In the genomic region with DNA sequence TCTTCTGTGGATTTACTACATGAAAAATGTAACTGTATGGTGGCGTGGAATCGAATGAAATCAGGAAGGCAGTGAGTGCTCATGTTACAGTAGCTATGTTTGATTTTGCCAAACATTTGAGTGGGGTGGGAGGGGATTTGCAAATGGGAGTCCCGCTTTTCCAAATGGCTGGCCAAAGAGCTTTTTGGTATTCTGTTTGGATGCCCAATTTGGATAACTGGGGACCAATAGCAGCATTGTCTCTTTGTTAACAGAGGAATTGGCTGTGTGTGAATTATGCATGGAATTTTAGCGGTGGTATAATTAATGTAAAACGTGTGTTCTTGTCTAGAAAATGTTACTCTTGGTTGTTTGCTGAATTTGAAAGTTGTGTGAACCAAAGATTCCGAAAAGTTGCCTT, we compare ENCODE assay signal across 19 cellular contexts. TPM values are rescaled to one million over a fixed set of nuclear protein-coding genes. Genes with fewer than 3 reads are reported as not detected.
"Had no signal": no experiment of that assay in that cellular context is flagged by ENCODE, and none has a peak within 500 bp of the region (broad histone marks: within the 10 kb centered on the region; RNA-seq: fewer than 3 reads in every experiment).

No MANE protein-coding gene starts in this region.

- H3K27me3 Mint-ChIP-seq: activated B cell treated with CpG ODN at 0.5 μM for 24 hours; activated naive CD4-positive, alpha-beta T cell treated with anti-CD3 and anti-CD28 coated beads, Interleukin-2, amount 10 ng/mL, durations not matched to agents 7 days and 5 days; stimulated activated naive CD8-positive, alpha-beta T cell treated with anti-CD3 and anti-CD28 coated beads, Interleukin-15, Interleukin-2, amounts not matched to agents 100 ng/mL and 50 ng/mL, for 24 hours had no signal

- H3K27me3 ChIP-seq: gastroesophageal sphincter, right atrium auricular region, upper lobe of left lung had no signal

- DNase-seq: activated B cell treated with CpG ODN at 0.5 μM for 24 hours; activated CD4-positive, alpha-beta T cell treated with anti-CD3 and anti-CD28 coated beads for 48 hours; activated CD8-positive, alpha-beta memory T cell treated with anti-CD3 and anti-CD28 coated beads for 24 hours; activated naive CD4-positive, alpha-beta T cell treated with anti-CD3 and anti-CD28 coated beads, Interleukin-2, amount 10 ng/mL, durations not matched to agents 7 days and 5 days; cerebellar nuclear complex; effector CD8-positive, alpha-beta T cell; left colon; lower lobe of right lung; SHP77 treated with DMSO at 0.1 percent for 48 hours; stimulated activated CD4-positive, alpha-beta T cell treated with anti-CD3 and anti-CD28 coated beads, Interleukin-4, amount 100 ng/mL, for 4 hours; stimulated activated CD8-positive, alpha-beta memory T cell treated with anti-CD3 and anti-CD28 coated beads, Interleukin-4, amount 100 ng/mL, for 48 hours; T-helper 2 cell; upper lobe of left lung had no signal

- H3K27ac Mint-ChIP-seq: activated naive CD4-positive, alpha-beta T cell treated with anti-CD3 and anti-CD28 coated beads, Interleukin-2, amount 10 ng/mL, durations not matched to agents 7 days and 5 days; stimulated activated naive CD8-positive, alpha-beta T cell treated with anti-CD3 and anti-CD28 coated beads, Interleukin-15, Interleukin-2, amounts not matched to agents 100 ng/mL and 50 ng/mL, for 24 hours had no signal

- ATAC-seq: gastroesophageal sphincter, left colon had no signal

- H2AFZ ChIP-seq: parathyroid adenoma had no signal

- H3K27ac ChIP-seq: gastroesophageal sphincter, parathyroid adenoma had no signal

- H3K4me3 ChIP-seq: gastroesophageal sphincter, lower lobe of right lung, right atrium auricular region, upper lobe of left lung had no signal

- H3K9ac ChIP-seq: parathyroid adenoma had no signal

- H3K9me3 Mint-ChIP-seq: activated B cell treated with CpG ODN at 0.5 μM for 24 hours; activated naive CD4-positive, alpha-beta T cell treated with anti-CD3 and anti-CD28 coated beads, Interleukin-2, amount 10 ng/mL, durations not matched to agents 7 days and 5 days; stimulated activated naive CD8-positive, alpha-beta T cell treated with anti-CD3 and anti-CD28 coated beads, Interleukin-15, Interleukin-2, amounts not matched to agents 100 ng/mL and 50 ng/mL, for 24 hours had no signal

- H3K4me3 Mint-ChIP-seq: activated B cell treated with CpG ODN at 0.5 μM for 24 hours; activated naive CD4-positive, alpha-beta T cell treated with anti-CD3 and anti-CD28 coated beads, Interleukin-2, amount 10 ng/mL, durations not matched to agents 7 days and 5 days; stimulated activated naive CD8-positive, alpha-beta T cell treated with anti-CD3 and anti-CD28 coated beads, Interleukin-15, Interleukin-2, amounts not matched to agents 100 ng/mL and 50 ng/mL, for 24 hours had no signal

- H3K9me3 ChIP-seq: gastroesophageal sphincter, lower lobe of right lung, right atrium auricular region, upper lobe of left lung had no signal

RNA-seq across cellular contexts. Expression of a gene that starts 39.8 kb away (rescaled TPM):
- total RNA-seq: fibroblast of lung, myocyte had no signal
- polyA plus RNA-seq: fibroblast of lung had no signal
